1 cellular context compared by ENCODE assay signal in the genomic region with DNA sequence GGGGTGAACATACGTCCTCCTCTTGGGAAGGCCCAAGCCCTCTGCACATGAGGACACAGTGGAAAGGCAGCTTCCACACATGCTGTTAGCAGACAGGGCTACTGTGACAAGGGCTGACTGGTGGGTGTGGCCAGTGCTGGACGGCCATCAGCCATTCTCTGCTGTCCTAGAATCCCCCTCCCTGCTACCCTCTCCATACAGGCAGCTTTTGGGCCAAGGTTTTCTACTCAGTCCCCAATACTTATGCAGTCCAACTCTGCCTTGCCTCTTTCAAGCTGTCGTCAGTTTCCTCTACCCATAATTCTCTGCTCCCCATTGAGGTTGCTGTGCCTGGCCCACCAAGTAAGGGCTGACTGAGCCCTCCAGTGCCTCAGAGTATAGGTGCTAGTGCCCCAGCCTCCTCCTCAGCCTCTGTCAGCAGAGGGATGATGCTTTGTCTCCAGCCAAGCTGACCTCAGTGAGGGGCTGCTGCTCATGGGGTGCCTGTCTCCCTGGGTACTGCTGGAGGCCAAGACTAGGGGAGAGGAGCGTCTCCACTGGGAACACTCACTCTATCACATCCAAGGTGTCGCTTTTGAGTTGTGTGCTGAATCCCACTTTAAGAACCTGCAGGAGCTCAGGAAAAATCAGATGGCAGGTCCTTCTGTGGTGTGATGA.
TF ChIP-seq lines count a peak whose summit lies in the region.

No MANE protein-coding gene starts in this region.

TF ChIP-seq in H1, 55 proteins besides CTCF, POLR2A, EP300 and RAD21:
- TF ChIP-seq, protein P1, sequence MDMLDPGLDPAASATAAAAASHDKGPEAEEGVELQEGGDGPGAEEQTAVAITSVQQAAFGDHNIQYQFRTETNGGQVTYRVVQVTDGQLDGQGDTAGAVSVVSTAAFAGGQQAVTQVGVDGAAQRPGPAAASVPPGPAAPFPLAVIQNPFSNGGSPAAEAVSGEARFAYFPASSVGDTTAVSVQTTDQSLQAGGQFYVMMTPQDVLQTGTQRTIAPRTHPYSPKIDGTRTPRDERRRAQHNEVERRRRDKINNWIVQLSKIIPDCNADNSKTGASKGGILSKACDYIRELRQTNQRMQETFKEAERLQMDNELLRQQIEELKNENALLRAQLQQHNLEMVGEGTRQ (IDR thresholded peaks at IDR 0.05; ENCODE audit: low read length): no peak
- no peak for TF ChIP-seq SIN3A (conservative IDR thresholded peaks at IDR 0.05 in 1 of 2, IDR thresholded peaks at IDR 0.05 in 1 of 2; ENCODE audit: low read depth in 1 of 2, low read length in 2 of 2)
- TF ChIP-seq ATF2 (IDR thresholded peaks at IDR 0.05; ENCODE audit: low read length): no peak
- no peak for TF ChIP-seq BCL11A (IDR thresholded peaks at IDR 0.05; ENCODE audit: low read depth in 2 of 2, low read length in 2 of 2)
- no peak for TF ChIP-seq JUND (IDR thresholded peaks at IDR 0.05; ENCODE audit: low read length)
- TF ChIP-seq, protein P2, sequence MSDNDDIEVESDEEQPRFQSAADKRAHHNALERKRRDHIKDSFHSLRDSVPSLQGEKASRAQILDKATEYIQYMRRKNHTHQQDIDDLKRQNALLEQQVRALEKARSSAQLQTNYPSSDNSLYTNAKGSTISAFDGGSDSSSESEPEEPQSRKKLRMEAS (IDR thresholded peaks at IDR 0.05): no peak
- TF ChIP-seq RBBP5 (IDR thresholded peaks at IDR 0.05; ENCODE audit: borderline replicate concordance, low read depth, low read length): no peak
- no peak for TF ChIP-seq TCF12 (IDR thresholded peaks at IDR 0.05; ENCODE audit: low read depth, low read length)
- TF ChIP-seq ZNF274 (IDR thresholded peaks at IDR 0.05; ENCODE audit: borderline replicate concordance, extremely low read depth, low read length): no peak
- no peak for TF ChIP-seq CBX5 (IDR thresholded peaks at IDR 0.05; ENCODE audit: low read depth, low read length)
- no peak for TF ChIP-seq EZH2 (IDR thresholded peaks at IDR 0.05; ENCODE audit: low read depth, low read length, severe bottlenecking)
